21 cellular contexts compared by ENCODE assay signal in genomic region chr2:23504591-23504990, GRCh38.
"Had no signal": no experiment of that assay in that cellular context is flagged by ENCODE, and none has a peak within 500 bp of the region (broad histone marks: within the 10 kb centered on the region; RNA-seq: fewer than 3 reads in every experiment).

No MANE protein-coding gene starts in this region.

- DNase-seq: activated CD4-positive, alpha-beta T cell treated with anti-CD3 and anti-CD28 coated beads, Interleukin-2, amount 10 ng/mL, durations not matched to agents 24 days and 14 days; activated CD4-positive, alpha-beta T cell treated with anti-CD3 and anti-CD28 coated beads, Interleukin-2, amount 50 U/mL, for 4 hours; activated CD8-positive, alpha-beta T cell treated with anti-CD3 and anti-CD28 coated beads for 36 hours; activated gamma-delta T cell; activated naive CD4-positive, alpha-beta T cell treated with Interleukin-2 at 50 U/mL for 16 hours; activated naive CD8-positive, alpha-beta T cell treated with anti-CD3 and anti-CD28 coated beads, Interleukin-2, amount 10 ng/mL, durations not matched to agents 7 days and 5 days; activated T-cell treated with anti-CD3 and anti-CD28 coated beads, Interleukin-2, amount 50 U/mL, for 24 hours; amygdala; NCI-H1092 treated with DMSO at 0.1 percent for 48 hours; NCI-H1417; NCI-H187; NCI-H2081; NCI-H226; NCI-H524 treated with DMSO at 0.1 percent for 48 hours; SJCRH30; T1000 had no signal

- H3K4me3 Mint-ChIP-seq: activated CD4-positive, alpha-beta T cell treated with anti-CD3 and anti-CD28 coated beads, Interleukin-2, amount 10 ng/mL, durations not matched to agents 24 days and 14 days; activated CD8-positive, alpha-beta T cell treated with anti-CD3 and anti-CD28 coated beads for 36 hours; activated naive CD4-positive, alpha-beta T cell treated with anti-CD3 and anti-CD28 coated beads, Interleukin-2, amount 50 U/mL, for 24 hours; activated naive CD8-positive, alpha-beta T cell treated with anti-CD3 and anti-CD28 coated beads, Interleukin-2, amount 10 ng/mL, durations not matched to agents 7 days and 5 days; activated T-cell treated with anti-CD3 and anti-CD28 coated beads, Interleukin-2, amount 50 U/mL, for 24 hours had no signal

- H3K4me3 ChIP-seq: ascending aorta, K562, SJCRH30, SK-N-MC had no signal

- H3K27me3 Mint-ChIP-seq: activated naive CD4-positive, alpha-beta T cell treated with anti-CD3 and anti-CD28 coated beads, Interleukin-2, amount 50 U/mL, for 24 hours; activated T-cell treated with anti-CD3 and anti-CD28 coated beads, Interleukin-2, amount 50 U/mL, for 24 hours had no signal

- H3K27me3 ChIP-seq: ascending aorta, SJCRH30 had no signal

- H3K36me3 Mint-ChIP-seq: activated naive CD4-positive, alpha-beta T cell treated with anti-CD3 and anti-CD28 coated beads, Interleukin-2, amount 50 U/mL, for 24 hours; activated naive CD8-positive, alpha-beta T cell treated with anti-CD3 and anti-CD28 coated beads, Interleukin-2, amount 10 ng/mL, durations not matched to agents 7 days and 5 days had no signal

- FAIRE-seq: K562 had no signal

- H3K27ac Mint-ChIP-seq: activated CD4-positive, alpha-beta T cell treated with anti-CD3 and anti-CD28 coated beads, Interleukin-2, amount 10 ng/mL, durations not matched to agents 24 days and 14 days; activated CD8-positive, alpha-beta T cell treated with anti-CD3 and anti-CD28 coated beads for 36 hours; activated naive CD4-positive, alpha-beta T cell treated with anti-CD3 and anti-CD28 coated beads, Interleukin-2, amount 50 U/mL, for 24 hours; activated naive CD8-positive, alpha-beta T cell treated with anti-CD3 and anti-CD28 coated beads, Interleukin-2, amount 10 ng/mL, durations not matched to agents 7 days and 5 days; activated T-cell treated with anti-CD3 and anti-CD28 coated beads, Interleukin-2, amount 50 U/mL, for 24 hours; activated T-helper 2 cell treated with anti-CD3 and anti-CD28 coated beads, Interferon-gamma antibody, Interleukin-2, Interleukin-4, amounts not matched to agents 10 μg/mL and 5 μg/mL and 100 μg/mL, durations not matched to agents 14 hours and 24 hours and 36 hours had no signal

- H3K36me3 ChIP-seq: ascending aorta had no signal

- H3K27ac ChIP-seq: ascending aorta, SJCRH30, SK-N-MC had no signal

- H3K9me3 Mint-ChIP-seq: activated CD4-positive, alpha-beta T cell treated with anti-CD3 and anti-CD28 coated beads, Interleukin-2, amount 10 ng/mL, durations not matched to agents 24 days and 14 days; activated CD8-positive, alpha-beta T cell treated with anti-CD3 and anti-CD28 coated beads for 36 hours; activated naive CD4-positive, alpha-beta T cell treated with anti-CD3 and anti-CD28 coated beads, Interleukin-2, amount 50 U/mL, for 24 hours; activated naive CD8-positive, alpha-beta T cell treated with anti-CD3 and anti-CD28 coated beads, Interleukin-2, amount 10 ng/mL, durations not matched to agents 7 days and 5 days; activated T-cell treated with anti-CD3 and anti-CD28 coated beads, Interleukin-2, amount 50 U/mL, for 24 hours; activated T-helper 2 cell treated with anti-CD3 and anti-CD28 coated beads, Interferon-gamma antibody, Interleukin-2, Interleukin-4, amounts not matched to agents 10 μg/mL and 5 μg/mL and 100 μg/mL, durations not matched to agents 14 hours and 24 hours and 36 hours had no signal

- H3K9me3 ChIP-seq: ascending aorta, SJCRH30 had no signal

- H3K4me1 Mint-ChIP-seq: activated naive CD4-positive, alpha-beta T cell treated with anti-CD3 and anti-CD28 coated beads, Interleukin-2, amount 50 U/mL, for 24 hours had no signal
